In the genomic region with DNA sequence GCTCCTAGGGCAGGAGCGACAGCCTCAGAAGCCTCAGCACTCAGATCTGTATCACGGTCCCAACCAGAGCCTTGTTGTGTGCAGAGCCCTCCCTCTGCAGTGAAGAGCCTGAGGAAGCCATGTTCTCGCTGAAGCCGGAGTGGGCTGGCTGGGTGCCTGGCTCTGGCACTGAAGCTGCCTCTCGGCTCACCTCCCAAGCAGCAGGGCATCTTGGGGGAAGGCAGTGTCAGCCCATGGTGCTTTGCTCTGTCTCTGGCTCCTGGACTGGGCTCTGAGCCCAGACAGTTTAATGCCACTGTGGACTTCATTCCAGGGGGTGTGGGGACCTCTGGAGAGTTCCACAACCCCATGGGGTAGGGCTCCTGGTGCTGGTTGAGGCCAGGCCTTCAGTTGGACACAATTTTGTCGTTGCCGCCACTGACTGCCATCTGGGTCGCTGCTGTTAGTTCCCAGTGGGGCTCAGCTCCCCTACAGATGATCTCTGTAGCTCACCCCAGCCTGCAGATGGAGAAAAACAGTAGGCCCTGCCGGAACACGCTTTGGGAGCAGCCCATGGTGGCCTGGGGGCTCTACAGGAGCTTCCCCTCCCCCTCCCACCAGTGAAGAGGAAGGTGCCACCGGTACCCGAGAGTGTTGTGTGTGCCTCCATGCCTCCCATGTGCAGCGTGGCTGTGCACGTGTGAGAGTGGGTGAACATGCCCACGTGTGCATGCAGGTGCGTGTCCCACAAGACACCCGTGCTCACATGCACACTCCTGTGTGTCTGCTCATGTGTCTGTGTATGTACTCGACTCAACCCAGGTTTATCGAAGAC, we compare ENCODE assay signal across 15 cellular contexts.
DNase-seq lines count a peak whose midpoint lies in the region; ATAC-seq and TF ChIP-seq lines count a peak whose summit lies in the region.
"Had no signal": no experiment of that assay in that cellular context is flagged by ENCODE, and none has a peak within 500 bp of the region (broad histone marks: within the 10 kb centered on the region; RNA-seq: fewer than 3 reads in every experiment).

No MANE protein-coding gene starts in this region.

- DNase-seq in LNCaP clone FGC (ENCODE audit: low read depth) (peak; percentile 77), amygdala (lab: John Stamatoyannopoulos, UW) (peak in 43 of 56 donors; percentile 9 to 77 (median 43)), left colon (no peak), spleen (peak; percentile 53), NAMALWA (ENCODE audit: low spot score) (no peak)
- DNase-seq: activated CD4-positive, alpha-beta T cell treated with anti-CD3 and anti-CD28 coated beads, Interleukin-2, amount 50 U/mL, for 48 hours; dermis blood vessel endothelial cell; NCI-H1105 treated with DMSO at 0.1 percent for 48 hours; SK-N-SH; uterus had no signal

- TF ChIP-seq CTCF in LNCaP clone FGC (IDR thresholded peaks at IDR 0.05; ENCODE audit: control insufficient read depth, extremely low read depth, insufficient read depth) (no peak), spleen (IDR thresholded peaks at IDR 0.05 in 8 of 11, conservative IDR thresholded peaks at IDR 0.05 in 3 of 11) (no peak)

- H3K36me3 ChIP-seq in spleen, result no peaks in the 10 kb centered on the region
- H3K36me3 ChIP-seq: BLaER1, neural progenitor cell, uterus had no signal

- no peak overlapping the region for H3K27ac ChIP-seq in spleen
- H3K27ac ChIP-seq: BLaER1, neural progenitor cell, uterus had no signal

- peak; percentile 34 for ATAC-seq in left colon
- ATAC-seq in GM18867 (IDR thresholded peaks at IDR 0.05; ENCODE audit: unreplicated experiment), result no peak
- no peak for ATAC-seq in GM21717 (IDR thresholded peaks at IDR 0.05; ENCODE audit: unreplicated experiment)
- ATAC-seq: stimulated activated effector memory CD8-positive, alpha-beta T cell treated with anti-CD3 and anti-CD28 coated beads, Interleukin-12 subunit alpha, Interleukin-12 subunit beta, amount 100 ng/mL, for 72 hours had no signal

- H3K4me3 ChIP-seq in LNCaP clone FGC (ENCODE audit: low read depth, low read length) (peak overlapping the region; percentile 29), spleen (no peak overlapping the region)
- H3K4me3 ChIP-seq: BLaER1, neural progenitor cell, uterus had no signal

- WGBS in spleen, 5 donors, result 81 to 94% (median 89%) methylated on average over 13 to 19 of the region's 19 CpGs

- H3K27me3 ChIP-seq in spleen (replicated peaks in 1 of 7), result peaks cover 0 to 31% (median 0%) of the 10 kb centered on the region in 7 donors
- H3K27me3 ChIP-seq: BLaER1, neural progenitor cell, uterus had no signal

- intact Hi-C loops in left colon (cut with DNase I, micrococcal nuclease) (no loop called here), spleen (cut with DNase I; ENCODE audit: low total_unique reads) (no loop called here)

- no peaks in the 10 kb centered on the region for H3K4me1 ChIP-seq in spleen
- H3K4me1 ChIP-seq: BLaER1, uterus had no signal

- no peak for TF ChIP-seq POLR2A in spleen (IDR thresholded peaks at IDR 0.05)

- H3K9me3 ChIP-seq in spleen, result peaks cover 0 to 24% (median 6%) of the 10 kb centered on the region in 8 donors
- H3K9me3 ChIP-seq: SK-N-SH, uterus had no signal

Comparison
In these comparisons a context has a peak if more than half of its experiments do, and no peak if none do; other contexts are left out.
1. DNase-seq: peak in LNCaP clone FGC (single experiment), amygdala (43 of 56) and spleen (single experiment); none in left colon (0 of 2) and NAMALWA (single experiment).